Comparison of ENCODE assay signal across 1 cellular context in the genomic region with DNA sequence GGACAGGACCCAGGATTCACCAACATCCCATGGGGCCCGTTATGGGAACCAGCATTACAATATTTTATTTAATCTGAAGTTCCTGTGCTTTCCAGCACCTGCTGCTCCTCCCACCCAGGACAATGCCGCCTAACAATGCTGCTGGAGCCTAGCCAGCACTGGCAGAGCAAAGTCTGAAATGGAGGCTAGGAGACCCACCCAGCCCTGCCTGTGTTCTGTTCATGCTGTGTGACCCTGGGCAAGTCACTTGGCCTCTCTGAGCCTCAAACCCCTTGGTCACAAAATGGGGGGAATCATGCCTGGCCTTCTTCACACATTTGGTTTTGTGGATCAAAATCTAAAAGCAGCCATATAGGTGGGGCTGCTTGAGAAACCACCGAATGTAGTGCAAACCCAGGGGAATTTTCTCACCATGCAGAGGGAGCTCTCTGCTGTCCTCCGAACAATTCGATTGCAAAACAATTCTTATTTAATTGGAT.
TF ChIP-seq lines count a peak whose summit lies in the region.

No MANE protein-coding gene starts in this region.

TF ChIP-seq in WTC11, 78 proteins besides CTCF, POLR2A, EP300 and RAD21 (continued from another document):
- TF ChIP-seq, protein P1, sequence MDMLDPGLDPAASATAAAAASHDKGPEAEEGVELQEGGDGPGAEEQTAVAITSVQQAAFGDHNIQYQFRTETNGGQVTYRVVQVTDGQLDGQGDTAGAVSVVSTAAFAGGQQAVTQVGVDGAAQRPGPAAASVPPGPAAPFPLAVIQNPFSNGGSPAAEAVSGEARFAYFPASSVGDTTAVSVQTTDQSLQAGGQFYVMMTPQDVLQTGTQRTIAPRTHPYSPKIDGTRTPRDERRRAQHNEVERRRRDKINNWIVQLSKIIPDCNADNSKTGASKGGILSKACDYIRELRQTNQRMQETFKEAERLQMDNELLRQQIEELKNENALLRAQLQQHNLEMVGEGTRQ (CRISPR knock-in tag; IDR thresholded peaks at IDR 0.05) = no peak
- TF ChIP-seq, protein P2, sequence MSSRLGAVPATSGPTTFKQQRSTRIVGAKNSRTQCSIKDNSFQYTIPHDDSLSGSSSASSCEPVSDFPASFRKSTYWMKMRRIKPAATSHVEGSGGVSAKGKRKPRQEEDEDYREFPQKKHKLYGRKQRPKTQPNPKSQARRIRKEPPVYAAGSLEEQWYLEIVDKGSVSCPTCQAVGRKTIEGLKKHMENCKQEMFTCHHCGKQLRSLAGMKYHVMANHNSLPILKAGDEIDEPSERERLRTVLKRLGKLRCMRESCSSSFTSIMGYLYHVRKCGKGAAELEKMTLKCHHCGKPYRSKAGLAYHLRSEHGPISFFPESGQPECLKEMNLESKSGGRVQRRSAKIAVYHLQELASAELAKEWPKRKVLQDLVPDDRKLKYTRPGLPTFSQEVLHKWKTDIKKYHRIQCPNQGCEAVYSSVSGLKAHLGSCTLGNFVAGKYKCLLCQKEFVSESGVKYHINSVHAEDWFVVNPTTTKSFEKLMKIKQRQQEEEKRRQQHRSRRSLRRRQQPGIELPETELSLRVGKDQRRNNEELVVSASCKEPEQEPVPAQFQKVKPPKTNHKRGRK (CRISPR knock-in tag; IDR thresholded peaks at IDR 0.05; ENCODE audit: borderline replicate concordance) = no peak
- TF ChIP-seq MYBL2 (CRISPR knock-in tag; IDR thresholded peaks at IDR 0.05) = no peak
- TF ChIP-seq, protein P3, sequence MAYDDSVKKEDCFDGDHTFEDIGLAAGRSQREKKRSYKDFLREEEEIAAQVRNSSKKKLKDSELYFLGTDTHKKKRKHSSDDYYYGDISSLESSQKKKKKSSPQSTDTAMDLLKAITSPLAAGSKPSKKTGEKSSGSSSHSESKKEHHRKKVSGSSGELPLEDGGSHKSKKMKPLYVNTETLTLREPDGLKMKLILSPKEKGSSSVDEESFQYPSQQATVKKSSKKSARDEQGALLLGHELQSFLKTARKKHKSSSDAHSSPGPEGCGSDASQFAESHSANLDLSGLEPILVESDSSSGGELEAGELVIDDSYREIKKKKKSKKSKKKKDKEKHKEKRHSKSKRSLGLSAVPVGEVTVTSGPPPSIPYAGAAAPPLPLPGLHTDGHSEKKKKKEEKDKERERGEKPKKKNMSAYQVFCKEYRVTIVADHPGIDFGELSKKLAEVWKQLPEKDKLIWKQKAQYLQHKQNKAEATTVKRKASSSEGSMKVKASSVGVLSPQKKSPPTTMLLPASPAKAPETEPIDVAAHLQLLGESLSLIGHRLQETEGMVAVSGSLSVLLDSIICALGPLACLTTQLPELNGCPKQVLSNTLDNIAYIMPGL (CRISPR knock-in tag; IDR thresholded peaks at IDR 0.05) = no peak
- TF ChIP-seq, protein P4, sequence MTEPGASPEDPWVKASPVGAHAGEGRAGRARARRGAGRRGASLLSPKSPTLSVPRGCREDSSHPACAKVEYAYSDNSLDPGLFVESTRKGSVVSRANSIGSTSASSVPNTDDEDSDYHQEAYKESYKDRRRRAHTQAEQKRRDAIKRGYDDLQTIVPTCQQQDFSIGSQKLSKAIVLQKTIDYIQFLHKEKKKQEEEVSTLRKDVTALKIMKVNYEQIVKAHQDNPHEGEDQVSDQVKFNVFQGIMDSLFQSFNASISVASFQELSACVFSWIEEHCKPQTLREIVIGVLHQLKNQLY (CRISPR knock-in tag; IDR thresholded peaks at IDR 0.05) = no peak
- no peak for TF ChIP-seq GTF2I (CRISPR knock-in tag; conservative IDR thresholded peaks at IDR 0.05)
- TF ChIP-seq, protein P5, sequence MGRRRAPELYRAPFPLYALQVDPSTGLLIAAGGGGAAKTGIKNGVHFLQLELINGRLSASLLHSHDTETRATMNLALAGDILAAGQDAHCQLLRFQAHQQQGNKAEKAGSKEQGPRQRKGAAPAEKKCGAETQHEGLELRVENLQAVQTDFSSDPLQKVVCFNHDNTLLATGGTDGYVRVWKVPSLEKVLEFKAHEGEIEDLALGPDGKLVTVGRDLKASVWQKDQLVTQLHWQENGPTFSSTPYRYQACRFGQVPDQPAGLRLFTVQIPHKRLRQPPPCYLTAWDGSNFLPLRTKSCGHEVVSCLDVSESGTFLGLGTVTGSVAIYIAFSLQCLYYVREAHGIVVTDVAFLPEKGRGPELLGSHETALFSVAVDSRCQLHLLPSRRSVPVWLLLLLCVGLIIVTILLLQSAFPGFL (CRISPR knock-in tag; IDR thresholded peaks at IDR 0.05; ENCODE audit: borderline replicate concordance) = no peak
- no peak for TF ChIP-seq TP53 (CRISPR knock-in tag; IDR thresholded peaks at IDR 0.05)
- TF ChIP-seq, protein P6, sequence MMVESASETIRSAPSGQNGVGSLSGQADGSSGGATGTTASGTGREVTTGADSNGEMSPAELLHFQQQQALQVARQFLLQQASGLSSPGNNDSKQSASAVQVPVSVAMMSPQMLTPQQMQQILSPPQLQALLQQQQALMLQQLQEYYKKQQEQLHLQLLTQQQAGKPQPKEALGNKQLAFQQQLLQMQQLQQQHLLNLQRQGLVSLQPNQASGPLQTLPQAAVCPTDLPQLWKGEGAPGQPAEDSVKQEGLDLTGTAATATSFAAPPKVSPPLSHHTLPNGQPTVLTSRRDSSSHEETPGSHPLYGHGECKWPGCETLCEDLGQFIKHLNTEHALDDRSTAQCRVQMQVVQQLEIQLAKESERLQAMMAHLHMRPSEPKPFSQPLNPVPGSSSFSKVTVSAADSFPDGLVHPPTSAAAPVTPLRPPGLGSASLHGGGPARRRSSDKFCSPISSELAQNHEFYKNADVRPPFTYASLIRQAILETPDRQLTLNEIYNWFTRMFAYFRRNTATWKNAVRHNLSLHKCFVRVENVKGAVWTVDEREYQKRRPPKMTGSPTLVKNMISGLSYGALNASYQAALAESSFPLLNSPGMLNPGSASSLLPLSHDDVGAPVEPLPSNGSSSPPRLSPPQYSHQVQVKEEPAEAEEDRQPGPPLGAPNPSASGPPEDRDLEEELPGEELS (CRISPR knock-in tag; IDR thresholded peaks at IDR 0.05) = no peak
- no peak for TF ChIP-seq PRRX2 (CRISPR knock-in tag; IDR thresholded peaks at IDR 0.05)
- TF ChIP-seq ESRRA (CRISPR knock-in tag; IDR thresholded peaks at IDR 0.05; ENCODE audit: borderline replicate concordance) = no peak
- TF ChIP-seq NR2C2 (CRISPR knock-in tag; IDR thresholded peaks at IDR 0.05) = no peak
- TF ChIP-seq FOXK1 (CRISPR knock-in tag; IDR thresholded peaks at IDR 0.05) = no peak
- TF ChIP-seq, protein P7, sequence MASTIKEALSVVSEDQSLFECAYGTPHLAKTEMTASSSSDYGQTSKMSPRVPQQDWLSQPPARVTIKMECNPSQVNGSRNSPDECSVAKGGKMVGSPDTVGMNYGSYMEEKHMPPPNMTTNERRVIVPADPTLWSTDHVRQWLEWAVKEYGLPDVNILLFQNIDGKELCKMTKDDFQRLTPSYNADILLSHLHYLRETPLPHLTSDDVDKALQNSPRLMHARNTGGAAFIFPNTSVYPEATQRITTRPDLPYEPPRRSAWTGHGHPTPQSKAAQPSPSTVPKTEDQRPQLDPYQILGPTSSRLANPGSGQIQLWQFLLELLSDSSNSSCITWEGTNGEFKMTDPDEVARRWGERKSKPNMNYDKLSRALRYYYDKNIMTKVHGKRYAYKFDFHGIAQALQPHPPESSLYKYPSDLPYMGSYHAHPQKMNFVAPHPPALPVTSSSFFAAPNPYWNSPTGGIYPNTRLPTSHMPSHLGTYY (CRISPR knock-in tag; IDR thresholded peaks at IDR 0.05) = no peak
- no peak for TF ChIP-seq ATF1 (CRISPR knock-in tag; IDR thresholded peaks at IDR 0.05)
- TF ChIP-seq NR3C1 (CRISPR knock-in tag; conservative IDR thresholded peaks at IDR 0.05; ENCODE audit: low read depth) = no peak
- no peak for TF ChIP-seq ZNF423 (CRISPR knock-in tag; IDR thresholded peaks at IDR 0.05)
- TF ChIP-seq, protein P8, sequence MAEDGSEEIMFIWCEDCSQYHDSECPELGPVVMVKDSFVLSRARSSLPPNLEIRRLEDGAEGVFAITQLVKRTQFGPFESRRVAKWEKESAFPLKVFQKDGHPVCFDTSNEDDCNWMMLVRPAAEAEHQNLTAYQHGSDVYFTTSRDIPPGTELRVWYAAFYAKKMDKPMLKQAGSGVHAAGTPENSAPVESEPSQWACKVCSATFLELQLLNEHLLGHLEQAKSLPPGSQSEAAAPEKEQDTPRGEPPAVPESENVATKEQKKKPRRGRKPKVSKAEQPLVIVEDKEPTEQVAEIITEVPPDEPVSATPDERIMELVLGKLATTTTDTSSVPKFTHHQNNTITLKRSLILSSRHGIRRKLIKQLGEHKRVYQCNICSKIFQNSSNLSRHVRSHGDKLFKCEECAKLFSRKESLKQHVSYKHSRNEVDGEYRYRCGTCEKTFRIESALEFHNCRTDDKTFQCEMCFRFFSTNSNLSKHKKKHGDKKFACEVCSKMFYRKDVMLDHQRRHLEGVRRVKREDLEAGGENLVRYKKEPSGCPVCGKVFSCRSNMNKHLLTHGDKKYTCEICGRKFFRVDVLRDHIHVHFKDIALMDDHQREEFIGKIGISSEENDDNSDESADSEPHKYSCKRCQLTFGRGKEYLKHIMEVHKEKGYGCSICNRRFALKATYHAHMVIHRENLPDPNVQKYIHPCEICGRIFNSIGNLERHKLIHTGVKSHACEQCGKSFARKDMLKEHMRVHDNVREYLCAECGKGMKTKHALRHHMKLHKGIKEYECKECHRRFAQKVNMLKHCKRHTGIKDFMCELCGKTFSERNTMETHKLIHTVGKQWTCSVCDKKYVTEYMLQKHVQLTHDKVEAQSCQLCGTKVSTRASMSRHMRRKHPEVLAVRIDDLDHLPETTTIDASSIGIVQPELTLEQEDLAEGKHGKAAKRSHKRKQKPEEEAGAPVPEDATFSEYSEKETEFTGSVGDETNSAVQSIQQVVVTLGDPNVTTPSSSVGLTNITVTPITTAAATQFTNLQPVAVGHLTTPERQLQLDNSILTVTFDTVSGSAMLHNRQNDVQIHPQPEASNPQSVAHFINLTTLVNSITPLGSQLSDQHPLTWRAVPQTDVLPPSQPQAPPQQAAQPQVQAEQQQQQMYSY (CRISPR knock-in tag; IDR thresholded peaks at IDR 0.05) = no peak
